10 cellular contexts compared by ENCODE assay signal in the genomic region with DNA sequence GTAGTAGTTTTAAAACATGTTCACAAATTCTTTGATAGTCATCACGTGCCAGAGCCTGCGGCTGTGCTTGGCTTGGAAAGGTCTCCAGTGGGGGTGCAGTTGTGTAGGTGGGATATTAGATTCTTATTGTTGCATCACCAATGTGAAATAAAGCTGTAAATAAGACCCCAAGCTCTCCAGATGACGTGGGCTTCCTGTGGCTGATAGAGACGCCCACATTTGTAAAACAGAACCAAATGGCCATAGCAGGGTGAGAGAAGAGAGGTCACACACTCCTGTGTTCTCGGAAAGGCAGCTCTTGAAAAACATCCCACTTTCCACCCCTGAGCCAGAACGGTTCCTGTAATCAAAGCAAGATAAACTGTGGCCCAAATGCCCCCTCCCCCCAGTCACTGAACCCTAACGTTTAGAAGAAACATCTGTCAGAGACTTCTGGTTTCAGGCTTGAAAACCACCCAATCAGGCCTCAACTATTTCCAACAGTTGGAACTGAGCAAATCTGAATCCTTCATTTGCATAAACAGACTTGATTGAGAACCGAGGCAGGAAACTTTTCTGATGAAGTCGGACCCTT. TPM values are rescaled to one million over a fixed set of nuclear protein-coding genes. Genes with fewer than 3 reads are reported as not detected.
A peak's percentile ranks its signal among the peaks of the same experiment; 100 is the strongest.
DNase-seq lines count a peak whose midpoint lies in the region; ATAC-seq and TF ChIP-seq lines count a peak whose summit lies in the region.
"Had no signal": no experiment of that assay in that cellular context is flagged by ENCODE, and none has a peak within 500 bp of the region (broad histone marks: within the 10 kb centered on the region; RNA-seq: fewer than 3 reads in every experiment).

No MANE protein-coding gene starts in this region.

- DNase-seq in OCI-M1 (lab: John Stamatoyannopoulos, UW) (peak; percentile 21), memory B cell (ENCODE audit: low spot score in 2 of 2) (no peak), brain microvascular endothelial cell (no peak), posterior vena cava (ENCODE audit: low spot score) (no peak), NCI-H187 (lab: John Stamatoyannopoulos, UW) (no peak)
- DNase-seq: NCI-H2227 treated with DMSO at 0.1 percent for 48 hours had no signal

- H3K27me3 ChIP-seq in brain microvascular endothelial cell (replicated peaks), result no peaks in the 10 kb centered on the region

- peaks cover 8% of the 10 kb centered on the region for H3K27me3 Mint-ChIP-seq in memory B cell

- peaks cover 4% of the 10 kb centered on the region for H3K4me1 Mint-ChIP-seq in memory B cell

- ATAC-seq in GM18498 (IDR thresholded peaks at IDR 0.05; ENCODE audit: unreplicated experiment) (peak; percentile 60), GM21526 (IDR thresholded peaks at IDR 0.05; ENCODE audit: low FRiP score, unreplicated experiment) (peak; percentile 67), memory B cell (ENCODE audit: low read depth) (peak; percentile 47), GM19467 (IDR thresholded peaks at IDR 0.05; ENCODE audit: unreplicated experiment) (no peak)

- no peak overlapping the region for H3K4me3 Mint-ChIP-seq in memory B cell

- H3K27ac Mint-ChIP-seq in memory B cell, result no peak overlapping the region

- intact Hi-C loops in posterior vena cava (cut with DNase I), result no loop called here

- TF ChIP-seq CTCF in brain microvascular endothelial cell (IDR thresholded peaks at IDR 0.05; ENCODE audit: low read depth, low read length, missing control alignments), result no peak

- no peaks in the 10 kb centered on the region for H3K36me3 ChIP-seq in brain microvascular endothelial cell (replicated peaks)

- H3K9me3 Mint-ChIP-seq in memory B cell, result peaks cover 4% of the 10 kb centered on the region

- no peak overlapping the region for H3K4me3 ChIP-seq in brain microvascular endothelial cell (ENCODE audit: low read depth, low read length)
- H3K4me3 ChIP-seq: SK-N-MC had no signal

- no peak overlapping the region for H3K27ac ChIP-seq in brain microvascular endothelial cell
- H3K27ac ChIP-seq: SK-N-MC had no signal

- in situ Hi-C loops in brain microvascular endothelial cell (cut with HindIII; ENCODE audit: low pct_ligation_motif_present, low sequenced_read_pairs), result no loop called here

- peaks cover 2% of the 10 kb centered on the region for H3K36me3 Mint-ChIP-seq in memory B cell

RNA-seq across cellular contexts. Expression of a gene that starts 6.6 kb away (rescaled TPM):
- total RNA-seq in posterior vena cava, result 10 to 100 TPM; 27.5 to 37.3 TPM
